In the genomic region with DNA sequence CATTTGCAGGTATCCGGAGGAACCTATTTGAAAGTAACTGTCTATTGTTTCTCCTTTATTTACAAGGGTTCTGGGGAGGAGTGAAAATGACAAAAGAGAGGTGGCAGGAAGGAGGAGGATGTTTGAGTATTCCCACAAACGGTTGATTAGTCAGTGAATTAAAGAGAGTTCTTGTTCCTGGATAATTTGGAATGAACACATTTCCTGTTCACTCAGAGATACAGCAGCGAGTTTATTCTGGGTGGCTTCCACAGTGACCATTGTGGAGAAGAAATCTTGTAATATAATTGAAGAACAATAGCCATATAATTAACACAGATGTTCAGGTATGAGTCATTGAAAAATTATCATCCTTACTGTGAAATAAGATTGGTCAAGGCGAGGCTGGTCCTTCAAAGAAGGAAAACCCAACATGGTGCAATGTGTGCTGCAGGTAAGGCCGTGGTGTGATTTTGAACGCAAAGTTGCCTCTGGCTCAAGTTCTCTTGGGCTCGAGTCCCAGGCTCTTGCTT, we compare ENCODE assay signal across 15 cellular contexts.
A peak's percentile ranks its signal among the peaks of the same experiment; 100 is the strongest.
DNase-seq lines count a peak whose midpoint lies in the region; ATAC-seq and TF ChIP-seq lines count a peak whose summit lies in the region.
"Had no signal": no experiment of that assay in that cellular context is flagged by ENCODE, and none has a peak within 500 bp of the region (broad histone marks: within the 10 kb centered on the region; RNA-seq: fewer than 3 reads in every experiment).

No MANE protein-coding gene starts in this region.

- peak overlapping the region; percentile 48; the same call in 1 of the 2 replicates for H3K4me3 ChIP-seq in PC-3 (ENCODE audit: low read length)
- H3K4me3 ChIP-seq: BLaER1, dorsolateral prefrontal cortex, gastroesophageal sphincter had no signal

- no peak overlapping the region for H3K4me3 Mint-ChIP-seq in endothelial cell (ENCODE audit: unreplicated experiment)
- H3K4me3 Mint-ChIP-seq: naive thymus-derived CD8-positive, alpha-beta T cell had no signal

- no peaks in the 10 kb centered on the region for H3K36me3 ChIP-seq in PC-3 (ENCODE audit: low read depth, low read length)
- H3K36me3 ChIP-seq: BLaER1, gastroesophageal sphincter had no signal

- H2AFZ ChIP-seq in PC-3 (ENCODE audit: low read length), result peak overlapping the region; percentile 32; the same call in 1 of the 2 replicates

- no peaks in the 10 kb centered on the region for H3F3A ChIP-seq in PC-3 (ENCODE audit: low read length, unreplicated experiment)

- no peaks in the 10 kb centered on the region for H3K36me3 Mint-ChIP-seq in endothelial cell (ENCODE audit: low read depth, unreplicated experiment)

- DNase-seq in A172 (ENCODE audit: low spot score) (peak; percentile 82), Daoy (ENCODE audit: low read depth) (peak; percentile 69), PC-3 (peak; percentile 76), endothelial cell (ENCODE audit: low spot score) (no peak)
- DNase-seq: activated T-cell treated with anti-CD3 and anti-CD28 coated beads, Interleukin-2, amount 50 U/mL, for 1 hour; dorsolateral prefrontal cortex; kidney glomerular epithelial cell; naive thymus-derived CD8-positive, alpha-beta T cell; NCI-H187 treated with DMSO at 0.1 percent for 48 hours had no signal

- TF ChIP-seq CTCF in PC-3 (conservative IDR thresholded peaks at IDR 0.05; ENCODE audit: low read depth, low read length) (no peak), endothelial cell (IDR thresholded peaks at IDR 0.05; ENCODE audit: unreplicated experiment) (no peak)

- no peaks in the 10 kb centered on the region for H3K9me3 ChIP-seq in PC-3 (ENCODE audit: low read length)
- H3K9me3 ChIP-seq: BLaER1, gastroesophageal sphincter had no signal

- peaks cover 7% of the 10 kb centered on the region for H3K27me3 Mint-ChIP-seq in endothelial cell (ENCODE audit: unreplicated experiment)
- H3K27me3 Mint-ChIP-seq: naive thymus-derived CD8-positive, alpha-beta T cell had no signal

- BruUV-seq in PC-3 (replicated peaks; lab: Mats Ljungman, UMichigan), result no TSS peak

- peak overlapping the region; percentile 91 for H3K27ac ChIP-seq in PC-3 (ENCODE audit: low read length)
- H3K27ac ChIP-seq: BLaER1, dorsolateral prefrontal cortex, gastroesophageal sphincter had no signal

- no peaks in the 10 kb centered on the region for H3K27me3 ChIP-seq in PC-3 (ENCODE audit: low read length)
- H3K27me3 ChIP-seq: BLaER1, gastroesophageal sphincter had no signal

- H4K20me1 ChIP-seq in PC-3 (ENCODE audit: low read length), result no peaks in the 10 kb centered on the region
- H4K20me1 ChIP-seq: BLaER1 had no signal

- H3K9ac ChIP-seq in PC-3 (ENCODE audit: low read length), result peak overlapping the region; percentile 81
- H3K9ac ChIP-seq: BLaER1 had no signal

- H3K27ac Mint-ChIP-seq in endothelial cell (ENCODE audit: unreplicated experiment), result no peak overlapping the region

- POLR2A ChIA-PET in PC-3 (lab: Charles Lee; ENCODE audit: unreplicated experiment), result interaction anchor here (0.7 to 2.1 kb wide), 2 partner anchors 35 to 77 kb away, joined by 8 to 21 read pairs; a partner anchor contains a TSS

- no peaks in the 10 kb centered on the region for H3K79me2 ChIP-seq in PC-3 (ENCODE audit: low read length)

- H3K9me2 ChIP-seq in PC-3 (replicated peaks; ENCODE audit: low read length), result no peaks in the 10 kb centered on the region

- ATAC-seq in PC-3 (peak; percentile 63), esophagus mucosa (peak; percentile 61), HG03521 (IDR thresholded peaks at IDR 0.05; ENCODE audit: unreplicated experiment) (no peak), HG03469 (IDR thresholded peaks at IDR 0.05; ENCODE audit: unreplicated experiment) (no peak), GM21825 (IDR thresholded peaks at IDR 0.05; ENCODE audit: unreplicated experiment) (no peak)
- ATAC-seq: gastroesophageal sphincter; naive thymus-derived CD8-positive, alpha-beta T cell had no signal

- H3K4me1 ChIP-seq in PC-3 (ENCODE audit: insufficient read depth, low read length), result peaks cover 38% of the 10 kb centered on the region
- H3K4me1 ChIP-seq: BLaER1, gastroesophageal sphincter had no signal

- intact Hi-C loops in PC-3 (cut with micrococcal nuclease), result loop anchor here (1.0 to 5.0 kb wide), 10 partner anchors 70 to 299 kb away; no protein-coding TSS in a partner anchor

- H3K4me1 Mint-ChIP-seq in endothelial cell (ENCODE audit: unreplicated experiment), result peaks cover 5% of the 10 kb centered on the region

- no peaks in the 10 kb centered on the region for H3K9me3 Mint-ChIP-seq in endothelial cell (ENCODE audit: unreplicated experiment)

- CTCF ChIA-PET in PC-3 (lab: Charles Lee), result interaction anchor here (0.7 kb wide), 1 partner anchor 164 kb away, joined by 3 read pairs; no protein-coding TSS in a partner anchor

- peak overlapping the region; percentile 79 for H3K4me2 ChIP-seq in PC-3 (ENCODE audit: low read length)
- H3K4me2 ChIP-seq: BLaER1 had no signal

Comparison
In these comparisons a context has a peak if more than half of its experiments do, and no peak if none do; other contexts are left out.
1. ATAC-seq: peak in PC-3 (single experiment) and esophagus mucosa (single experiment); none in HG03521 (single experiment), HG03469 (single experiment) and GM21825 (single experiment).